Comparison of ENCODE assay signal across 17 cellular contexts in genomic region chr16:85661131-85662035, GRCh38. TPM values are rescaled to one million over a fixed set of nuclear protein-coding genes. Genes with fewer than 3 reads are reported as not detected.
DNase-seq lines count a peak whose midpoint lies in the region; ATAC-seq, FAIRE-seq and TF ChIP-seq lines count a peak whose summit lies in the region.
"Had no signal": no experiment of that assay in that cellular context is flagged by ENCODE, and none has a peak within 500 bp of the region (broad histone marks: within the 10 kb centered on the region; RNA-seq: fewer than 3 reads in every experiment).

No MANE protein-coding gene starts in this region.

- FAIRE-seq in kidney (lab: Jason Lieb, UNC), result no peak

- H3K9me3 ChIP-seq in RWPE2 (ENCODE audit: severe bottlenecking) (no peaks in the 10 kb centered on the region), kidney (ENCODE audit: control insufficient read depth in 1 of 2, low read length in 2 of 2) (no peaks in the 10 kb centered on the region), osteoblast (ENCODE audit: low read depth, low read length) (no peaks in the 10 kb centered on the region)

- TF ChIP-seq CTCF in RWPE2 (IDR thresholded peaks at IDR 0.05; ENCODE audit: poor library complexity, severe bottlenecking) (no peak), kidney (IDR thresholded peaks at IDR 0.05; ENCODE audit: borderline replicate concordance, extremely low read depth, insufficient read depth) (no peak), osteoblast (IDR thresholded peaks at IDR 0.05; ENCODE audit: extremely low read depth, low read depth, low read length) (no peak)

- no peaks in the 10 kb centered on the region for H3K4me1 ChIP-seq in RWPE2 (ENCODE audit: insufficient read depth, poor library complexity, severe bottlenecking)
- peaks cover 0 to 9% of the 10 kb centered on the region in 2 donors for H3K4me1 ChIP-seq in kidney (ENCODE audit: control insufficient read depth in 1 of 2, insufficient read depth in 1 of 2, low read depth in 1 of 2, low read length in 2 of 2)
- H3K4me1 ChIP-seq in osteoblast (ENCODE audit: insufficient read depth, low read length), result no peaks in the 10 kb centered on the region

- H2AFZ ChIP-seq in osteoblast (ENCODE audit: low read length), result no peak overlapping the region

- H3K27me3 ChIP-seq in RWPE2 (ENCODE audit: insufficient read depth, poor library complexity, severe bottlenecking) (no peaks in the 10 kb centered on the region), osteoblast (ENCODE audit: insufficient read depth, low read length) (no peaks in the 10 kb centered on the region)

- no peak for ATAC-seq in Right ventricle myocardium inferior
- no peak for ATAC-seq in left ventricle myocardium superior
- ATAC-seq in RWPE2 (ENCODE audit: low read depth), result no peak; the same call in 2 of the 3 replicates

- peaks cover 56% of the 10 kb centered on the region for H4K20me1 ChIP-seq in osteoblast (ENCODE audit: insufficient read depth, low read length)

- no peak overlapping the region for H3K4me2 ChIP-seq in osteoblast (ENCODE audit: insufficient read depth, low read length)

- H3K79me2 ChIP-seq in osteoblast (ENCODE audit: insufficient read depth, low read length), result no peaks in the 10 kb centered on the region

- intact Hi-C loops in Right ventricle myocardium inferior (cut with DNase I), result no loop called here
- intact Hi-C loops in left ventricle myocardium superior (cut with micrococcal nuclease), result no loop called here
- intact Hi-C loops in kidney (cut with DNase I), result no loop called here

- H3K36me3 ChIP-seq in RWPE2 (ENCODE audit: low read depth) (peaks cover 92% of the 10 kb centered on the region), kidney (ENCODE audit: control insufficient read depth in 1 of 2, insufficient read depth in 2 of 2, low read length in 2 of 2) (peaks cover 41 to 73% of the 10 kb centered on the region in 2 donors), osteoblast (ENCODE audit: insufficient read depth, low read length) (peaks cover 84% of the 10 kb centered on the region)

- H3K4me3 ChIP-seq in RWPE2 (ENCODE audit: severe bottlenecking) (no peak overlapping the region), kidney (ENCODE audit: low read length in 2 of 2) (no peak overlapping the region), osteoblast (ENCODE audit: insufficient read depth, low read length) (no peak overlapping the region)

- DNase-seq in Right ventricle myocardium inferior (ENCODE audit: missing footprints) (peak; percentile 53), left ventricle myocardium superior (no peak), RWPE2 (ENCODE audit: low spot score) (peak; percentile 68), kidney (peak; percentile 77), osteoblast (ENCODE audit: insufficient read length, low spot score, missing footprints) (peak; percentile 56), iPS-NIHi11 (ENCODE audit: low spot score) (no peak), NCI-H2029 (lab: John Stamatoyannopoulos, UW) (no peak)
- DNase-seq in effector CD8-positive, alpha-beta T cell (lab: John Stamatoyannopoulos, UW), result no peak
- DNase-seq: 8988T, C1 segment of cervical spinal cord, DMS 273 treated with DMSO at 0.1 percent for 48 hours, HCEC 1CT, MV-4-11, NCI-H1417 treated with DMSO at 0.1 percent for 48 hours, NCI-H2081, NCI-H524, RPMI8226 had no signal

- H3K27ac ChIP-seq in RWPE2 (ENCODE audit: poor library complexity, severe bottlenecking) (no peak overlapping the region), kidney (ENCODE audit: low read depth in 2 of 2, low read length in 2 of 2) (no peak overlapping the region), osteoblast (ENCODE audit: low read depth, low read length) (no peak overlapping the region)

- no peak overlapping the region for H3K9ac ChIP-seq in kidney (ENCODE audit: low read length in 2 of 2)

RNA-seq across cellular contexts. Expression of gene GINS2, which starts 27.4 kb away (rescaled TPM):
- 1.4 TPM for total RNA-seq in Right ventricle myocardium inferior
- 0.42 TPM for total RNA-seq in left ventricle myocardium superior
- 0.88 TPM for total RNA-seq in kidney
- polyA plus RNA-seq in kidney (ENCODE audit: insufficient read depth, low read depth, low replicate concordance), result 0.97 TPM
- total RNA-seq in osteoblast, result 1.2 and 1.8 TPM in 2 replicates

RNA-seq across cellular contexts. Expression of gene GSE1, which starts 48.3 kb away (rescaled TPM):
- total RNA-seq in Right ventricle myocardium inferior (28.9 TPM), left ventricle myocardium superior (40.4 TPM), kidney (92.8 TPM), osteoblast (49.6 and 55.7 TPM in 2 replicates)
- 9.5 TPM for polyA plus RNA-seq in kidney (ENCODE audit: insufficient read depth, low read depth, low replicate concordance)

Comparison
In these comparisons a context has a peak if more than half of its experiments do, and no peak if none do; other contexts are left out.
1. DNase-seq: peak in Right ventricle myocardium inferior (single experiment), RWPE2 (single experiment), kidney (single experiment) and osteoblast (single experiment); none in left ventricle myocardium superior (single experiment), iPS-NIHi11 (single experiment), effector CD8-positive, alpha-beta T cell (single experiment) and NCI-H2029 (single experiment).